Comparison of ENCODE assay signal across 11 cellular contexts in genomic region chr14:101966742-101967141, GRCh38. TPM values are rescaled to one million over a fixed set of nuclear protein-coding genes. Genes with fewer than 3 reads are reported as not detected.
DNase-seq lines count a peak whose midpoint lies in the region; ATAC-seq and TF ChIP-seq lines count a peak whose summit lies in the region.
"Had no signal": no experiment of that assay in that cellular context is flagged by ENCODE, and none has a peak within 500 bp of the region (broad histone marks: within the 10 kb centered on the region; RNA-seq: fewer than 3 reads in every experiment).

No MANE protein-coding gene starts in this region.

- H3K27me3 ChIP-seq in right atrium auricular region, result no peaks in the 10 kb centered on the region
- H3K27me3 ChIP-seq in hepatocyte, result no peaks in the 10 kb centered on the region

- no peaks in the 10 kb centered on the region for H3K9me2 ChIP-seq in hepatocyte (replicated peaks; ENCODE audit: insufficient read depth)

- H3K9me3 Mint-ChIP-seq in activated CD8-positive, alpha-beta T cell treated with anti-CD3 and anti-CD28 coated beads for 36 hours, result no peaks in the 10 kb centered on the region
- H3K9me3 Mint-ChIP-seq in type B pancreatic cell, result no peaks in the 10 kb centered on the region

- H3K4me2 ChIP-seq in hepatocyte, result peak overlapping the region; percentile 76

- peaks cover 73% of the 10 kb centered on the region for H3K79me2 ChIP-seq in hepatocyte

- peaks cover 0 to 50% of the 10 kb centered on the region in 2 donors for H3K4me1 ChIP-seq in right atrium auricular region
- H3K4me1 ChIP-seq in hepatocyte (ENCODE audit: insufficient read depth), result peaks cover 8% of the 10 kb centered on the region

- H3K4me1 Mint-ChIP-seq in activated CD8-positive, alpha-beta T cell treated with anti-CD3 and anti-CD28 coated beads for 36 hours (ENCODE audit: low read depth), result peaks cover 34% of the 10 kb centered on the region
- H3K4me1 Mint-ChIP-seq in type B pancreatic cell (ENCODE audit: unreplicated experiment), result peaks cover 33% of the 10 kb centered on the region

- H4K20me1 ChIP-seq in hepatocyte (ENCODE audit: insufficient read depth, poor library complexity, severe bottlenecking), result peaks cover 45% of the 10 kb centered on the region

- H3K36me3 ChIP-seq in right atrium auricular region (peaks cover 10% of the 10 kb centered on the region), hepatocyte (replicated peaks; ENCODE audit: insufficient read depth, low read depth) (no peaks in the 10 kb centered on the region)

- no peaks in the 10 kb centered on the region for H3K9me3 ChIP-seq in right atrium auricular region
- no peaks in the 10 kb centered on the region for H3K9me3 ChIP-seq in hepatocyte (ENCODE audit: low read depth)

- intact Hi-C loops in left cardiac atrium (cut with DNase I), result loop anchor here (10.0 kb wide), 1 partner anchor 202 kb away; the partner anchor contains the start of gene PPP2R5C (in 2 of the 2)
- intact Hi-C loops in activated CD8-positive, alpha-beta T cell treated with anti-CD3 and anti-CD28 coated beads for 36 hours (cut with micrococcal nuclease), result no loop called here

- WGBS in hepatocyte (ENCODE audit: low lambda C conversion rate, missing lambda C conversion rate), result 87% methylated on average over 2 of the region's 2 CpGs

- peaks cover 24% of the 10 kb centered on the region for H3K36me3 Mint-ChIP-seq in activated CD8-positive, alpha-beta T cell treated with anti-CD3 and anti-CD28 coated beads for 36 hours (ENCODE audit: low read depth)
- H3K36me3 Mint-ChIP-seq in type B pancreatic cell, result peaks cover 8% of the 10 kb centered on the region

- TF ChIP-seq CTCF in right atrium auricular region (IDR thresholded peaks at IDR 0.05) (no peak), hepatocyte (IDR thresholded peaks at IDR 0.05; ENCODE audit: poor library complexity) (no peak), type B pancreatic cell (conservative IDR thresholded peaks at IDR 0.05) (no peak)
- no peak for TF ChIP-seq CTCF in activated CD8-positive, alpha-beta T cell treated with anti-CD3 and anti-CD28 coated beads for 36 hours (IDR thresholded peaks at IDR 0.05)

- CTCF ChIA-PET in activated CD8-positive, alpha-beta T cell treated with anti-CD3 and anti-CD28 coated beads for 36 hours (lab: Charles Lee), result interaction anchor here (2.8 kb wide), 2 partner anchors 130 to 260 kb away, joined by 12 to 13 read pairs; no protein-coding TSS in a partner anchor

- peak overlapping the region; percentile 65 for H3K4me3 Mint-ChIP-seq in activated CD8-positive, alpha-beta T cell treated with anti-CD3 and anti-CD28 coated beads for 36 hours
- peak overlapping the region; percentile 77 for H3K4me3 Mint-ChIP-seq in type B pancreatic cell

- H3K4me3 ChIP-seq in right atrium auricular region (no peak overlapping the region), hepatocyte (no peak overlapping the region)

- ATAC-seq in left cardiac atrium (no peak), HG02938 (IDR thresholded peaks at IDR 0.05; ENCODE audit: unreplicated experiment) (no peak)
- ATAC-seq in activated CD8-positive, alpha-beta T cell treated with anti-CD3 and anti-CD28 coated beads for 36 hours, result no peak

- no peaks in the 10 kb centered on the region for H3K27me3 Mint-ChIP-seq in activated CD8-positive, alpha-beta T cell treated with anti-CD3 and anti-CD28 coated beads for 36 hours
- no peaks in the 10 kb centered on the region for H3K27me3 Mint-ChIP-seq in type B pancreatic cell

- H2AFZ ChIP-seq in hepatocyte, result no peak overlapping the region

- DNase-seq in right atrium auricular region (ENCODE audit: low spot score) (no peak), left cardiac atrium (no peak), hepatocyte (ENCODE audit: low spot score) (no peak), type B pancreatic cell (ENCODE audit: extremely low spot score, unreplicated experiment) (no peak), KG1 (lab: John Stamatoyannopoulos, UW) (no peak), germinal center (ENCODE audit: low spot score) (no peak)
- no peak for DNase-seq in activated CD8-positive, alpha-beta T cell treated with anti-CD3 and anti-CD28 coated beads for 36 hours
- DNase-seq: NCI-H146, occipital lobe had no signal

- peak overlapping the region; percentile 96 to 99 for H3K27ac ChIP-seq in right atrium auricular region
- H3K27ac ChIP-seq in hepatocyte, result no peak overlapping the region
- H3K27ac ChIP-seq: RWPE1 had no signal

- POLR2A ChIA-PET in activated CD8-positive, alpha-beta T cell treated with anti-CD3 and anti-CD28 coated beads for 36 hours (lab: Charles Lee), result interaction anchor here (0.6 kb wide), 1 partner anchor 204 kb away, joined by 3 read pairs; no protein-coding TSS in a partner anchor

- peak overlapping the region; percentile 66 for H3K27ac Mint-ChIP-seq in activated CD8-positive, alpha-beta T cell treated with anti-CD3 and anti-CD28 coated beads for 36 hours
- peak overlapping the region; percentile 61 for H3K27ac Mint-ChIP-seq in type B pancreatic cell

RNA-seq across cellular contexts. Expression of gene DYNC1H1, which starts 2.4 kb away (rescaled TPM):
- total RNA-seq in right atrium auricular region (100 to 1,000 TPM; 388 to 445 TPM), left cardiac atrium (100 to 1,000 TPM; 298 to 361 TPM), hepatocyte (342 and 405 TPM in 2 replicates), type B pancreatic cell (ENCODE audit: low replicate concordance) (413 and 489 TPM in 2 replicates)
- 100 to 1,000 TPM; 291 to 301 TPM for total RNA-seq in activated CD8-positive, alpha-beta T cell treated with anti-CD3 and anti-CD28 coated beads for 36 hours
- polyA plus RNA-seq in hepatocyte, result 141 and 164 TPM in 2 replicates
